In genomic region chr1:149769216-149769615, GRCh38 we compare ENCODE assay signal across 4 cellular contexts. TPM values are rescaled to one million over a fixed set of nuclear protein-coding genes. Genes with fewer than 3 reads are reported as not detected.
"Had no signal": no experiment of that assay in that cellular context is flagged by ENCODE, and none has a peak within 500 bp of the region (broad histone marks: within the 10 kb centered on the region; RNA-seq: fewer than 3 reads in every experiment).

No MANE protein-coding gene starts in this region.

RNA-seq across cellular contexts. Expression of gene FCGR1A, which starts 13.3 kb away (rescaled TPM):
- total RNA-seq: LHCN-M2, M059J, MCF 10A, NCI-H460 had no signal
